In genomic region chr7:97027427-97028234, GRCh38 we compare ENCODE assay signal across 8 cellular contexts. TPM values are rescaled to one million over a fixed set of nuclear protein-coding genes. Genes with fewer than 3 reads are reported as not detected.
DNase-seq lines count a peak whose midpoint lies in the region; ATAC-seq, FAIRE-seq and TF ChIP-seq lines count a peak whose summit lies in the region.

No MANE protein-coding gene starts in this region.

- ATAC-seq in A549 (peak; percentile 81 to 91), HG02973 (IDR thresholded peaks at IDR 0.05; ENCODE audit: unreplicated experiment) (peak; percentile 86), HepG2 (peak; percentile 86)

- H3K79me2 ChIP-seq in HepG2 (ENCODE audit: insufficient read depth, low read length), result no peaks in the 10 kb centered on the region

- H3K36me3 ChIP-seq in colonic mucosa (no peaks in the 10 kb centered on the region), HepG2 (replicated peaks in 1 of 2; ENCODE audit: control insufficient read depth in 1 of 2, insufficient read depth in 2 of 2, low read length in 2 of 2) (no peaks in the 10 kb centered on the region)

- TF ChIP-seq EP300 in A549 (IDR thresholded peaks at IDR 0.05) (no peak), HepG2 (IDR thresholded peaks at IDR 0.05; ENCODE audit: low read depth in 2 of 2, low read length in 2 of 2) (no peak), HepG2 (CRISPR knock-in tag; IDR thresholded peaks at IDR 0.05; ENCODE audit: borderline replicate concordance) (no peak)

- peak overlapping the region; percentile 24; the same call in 1 of the 3 replicates for H3K4me3 ChIP-seq in A549
- H3K4me3 ChIP-seq in colonic mucosa, result no peak overlapping the region
- H3K4me3 ChIP-seq in HepG2 (replicated peaks in 1 of 3; ENCODE audit: insufficient read depth in 1 of 3, low read depth in 2 of 3, low read length in 3 of 3), result peak overlapping the region; percentile 53 to 77 (median 68)

- H2AFZ ChIP-seq in HepG2 (ENCODE audit: low read length), result peak overlapping the region; percentile 81

- in situ Hi-C loops in GM13977 (cut with MboI; ENCODE audit: low pct_unique_long_range_greater_than_20kb, low sequenced_read_pairs, unreplicated experiment) (loop anchor here (25.0 kb wide), 2 partner anchors 965 to 1115 kb away; no protein-coding TSS in a partner anchor), HepG2 (cut with HindIII; ENCODE audit: extremely low pct_ligation_motif_present, low pct_unique_long_range_greater_than_20kb) (loop anchor here (10.0 to 25.0 kb wide), 4 partner anchors 243 to 1115 kb away; no protein-coding TSS in a partner anchor)

- CTCF ChIA-PET in A549 (lab: Yijun Ruan, JAX), result interaction anchor here (0.5 to 3.9 kb wide), 60 partner anchors 8 to 1301 kb away, joined by 3 to 51 read pairs (median 4); partner anchors contain the start of gene DLX6
- CTCF ChIA-PET in HepG2 (lab: Yijun Ruan, JAX; ENCODE audit: low intra/inter-chr PET ratio, low total read pairs), result interaction anchor here (1.3 to 2.7 kb wide), 4 partner anchors 250 to 952 kb away, joined by 6 to 15 read pairs (median 10); no protein-coding TSS in a partner anchor

- H3K4me2 ChIP-seq in A549 (peak overlapping the region; percentile 74), HepG2 (ENCODE audit: low read depth, low read length) (peak overlapping the region; percentile 98)

- no peaks in the 10 kb centered on the region for H4K20me1 ChIP-seq in HepG2 (ENCODE audit: insufficient read depth, low read length)

- no TSS peak for BruUV-seq in HepG2 (replicated peaks; lab: Mats Ljungman, UMichigan)

- 14% methylated on average over 19 of the region's 23 CpGs for WGBS in A549 (ENCODE audit: missing lambda C conversion rate)
- 9% methylated on average over 20 of the region's 23 CpGs for WGBS in HepG2 (ENCODE audit: low lambda C conversion rate)

- FAIRE-seq in A549 (lab: Jason Lieb, UNC) (no peak), HepG2 (lab: Jason Lieb, UNC) (peak; percentile 92)

- H3K9ac ChIP-seq in colonic mucosa (ENCODE audit: low read depth in 2 of 2, low read length in 2 of 2), result no peak overlapping the region
- peak overlapping the region; percentile 35; the same call in 1 of the 2 replicates for H3K9ac ChIP-seq in HepG2 (ENCODE audit: insufficient read depth, low read depth, low read length)

- H3K9me3 ChIP-seq in A549 (no peaks in the 10 kb centered on the region), colonic mucosa (no peaks in the 10 kb centered on the region), HepG2 (ENCODE audit: low read length) (no peaks in the 10 kb centered on the region)

- TF ChIP-seq CTCF in A549 (IDR thresholded peaks at IDR 0.05) (peak; percentile 84), GM13977 (IDR thresholded peaks at IDR 0.05; ENCODE audit: extremely low read depth, insufficient read depth, missing control alignments) (peak; percentile 92), colonic mucosa (IDR thresholded peaks at IDR 0.05) (peak; percentile 71), HepG2 (CRISPR knock-in tag; IDR thresholded peaks at IDR 0.05) (peak; percentile 96)

- intact Hi-C loops in colonic mucosa (cut with DNase I), result loop anchor here (5.0 kb wide), 2 partner anchors 955 to 1110 kb away; no protein-coding TSS in a partner anchor
- intact Hi-C loops in HepG2 (cut with micrococcal nuclease; ENCODE audit: unreplicated experiment), result loop anchor here (1.0 to 10.0 kb wide), 6 partner anchors 249 to 1111 kb away; no protein-coding TSS in a partner anchor

- H3K27me3 ChIP-seq in colonic mucosa (peaks cover 44% of the 10 kb centered on the region), HepG2 (ENCODE audit: control insufficient read depth in 1 of 2, insufficient read depth in 2 of 2, low read length in 2 of 2) (peaks cover 0 to 42% of the 10 kb centered on the region in 2 experiments; a peak in 4 of 5 replicates)

- no peak overlapping the region for H3K27ac ChIP-seq in A549
- H3K27ac ChIP-seq in colonic mucosa, result no peak overlapping the region
- H3K27ac ChIP-seq in HepG2 (ENCODE audit: extremely low read length, insufficient read depth, low read length), result no peak overlapping the region

- POLR2A ChIA-PET in A549 (lab: Yijun Ruan, JAX), result interaction anchor here (1.3 kb wide), 1 partner anchor 952 kb away, joined by 5 read pairs; no protein-coding TSS in a partner anchor
- POLR2A ChIA-PET in HepG2 (lab: Yijun Ruan, JAX), result interaction anchor here (1.3 to 1.4 kb wide), 2 partner anchors 11 to 22 kb away, joined by 9 to 16 read pairs; partner anchors contain the start of gene DLX6

- DNase-seq in A549 (ENCODE audit: low read depth in 1 of 2, low spot score in 1 of 2) (peak; percentile 55 to 73), GM13977 (ENCODE audit: low spot score) (peak; percentile 83), NCI-H2171 (lab: John Stamatoyannopoulos, UW) (peak; percentile 63), colonic mucosa (peak; percentile 71), HepG2 (ENCODE audit: low spot score) (peak; percentile 70)
- peak; percentile 56 for DNase-seq in activated CD4-positive, CD25-positive, alpha-beta regulatory T cell treated with anti-CD3 and anti-CD28 coated beads, Interleukin-2, amount 50 U/mL, for 72 hours
- peak; percentile 73 for DNase-seq in stimulated activated CD4-positive, alpha-beta T cell treated with anti-CD3 and anti-CD28 coated beads, Interleukin-4, amount 100 ng/mL, for 24 hours

- TF ChIP-seq POLR2A in A549 (IDR thresholded peaks at IDR 0.05; ENCODE audit: low read length), result no peak
- no peak for TF ChIP-seq POLR2A in HepG2 (IDR thresholded peaks at IDR 0.05; ENCODE audit: insufficient read depth in 1 of 2, low read depth in 2 of 2, low read length in 2 of 2)

- peaks cover 5% of the 10 kb centered on the region; the same call in 1 of the 3 replicates for H3K4me1 ChIP-seq in A549
- no peaks in the 10 kb centered on the region for H3K4me1 ChIP-seq in colonic mucosa
- peaks cover 24% of the 10 kb centered on the region for H3K4me1 ChIP-seq in HepG2 (ENCODE audit: insufficient read depth, low read length)

- TF ChIP-seq RAD21 in A549 (conservative IDR thresholded peaks at IDR 0.05 in 1 of 2, IDR thresholded peaks at IDR 0.05 in 1 of 2), result peak; percentile 94 to 95
- TF ChIP-seq RAD21 in HepG2 (CRISPR knock-in tag; IDR thresholded peaks at IDR 0.05), result peak; percentile 93

RNA-seq across cellular contexts. Expression of gene DLX5, which starts 3.0 kb away (rescaled TPM):
- not detected in 2 replicates for polyA plus RNA-seq in A549 (2011; rRNA removed)
- polyA plus RNA-seq in A549 (2012; cell fraction: cytosol; rRNA removed), result not detected in 2 replicates
- not detected in 2 replicates for polyA plus RNA-seq in A549 (2012; cell fraction: nucleus; rRNA removed)
- not detected in 3 replicates for polyA plus RNA-seq in A549 (2017; fragmentation: RNase III; extraction: RNeasy Plus Mini Kit Qiagen cat#74134 plus additional on column Dnase treatment)
- not detected in 2 replicates for polyA minus RNA-seq in A549 (2011; rRNA and poly(A)+ RNA removed)
- total RNA-seq in colonic mucosa, result not detected
- total RNA-seq in HepG2 (2016; rRNA removed; fragmentation: Illumina TruSeq; extraction: Trizol), result not detected in 2 replicates
- total RNA-seq in HepG2 (2016; cell fraction: cytosol; rRNA removed; fragmentation: Illumina TruSeq; extraction: Trizol; ENCODE audit: low read depth), result not detected in 2 replicates
- not detected in 2 replicates for total RNA-seq in HepG2 (2016; cell fraction: insoluble cytoplasmic fraction; rRNA removed; fragmentation: Illumina TruSeq; extraction: Trizol)
- not detected in 2 replicates for total RNA-seq in HepG2 (2016; cell fraction: membrane; rRNA removed; fragmentation: Illumina TruSeq; extraction: Trizol)
- not detected in 2 replicates for total RNA-seq in HepG2 (2016; cell fraction: nucleus; rRNA removed; fragmentation: Illumina TruSeq; extraction: Trizol)
- not detected in 2 replicates for polyA plus RNA-seq in HepG2 (2011; rRNA removed)
- polyA plus RNA-seq in HepG2 (2011; cell fraction: cytosol; rRNA removed), result not detected in 2 replicates
- polyA plus RNA-seq in HepG2 (2011; cell fraction: nucleus; rRNA removed), result not detected in 2 replicates
- not detected in 2 replicates for polyA plus RNA-seq in HepG2 (2012)
- not detected in 2 replicates for polyA plus RNA-seq in HepG2 (2016; cell fraction: cytosol; fragmentation: Illumina TruSeq; extraction: Trizol; ENCODE audit: low read depth)
- not detected in 2 replicates for polyA plus RNA-seq in HepG2 (2016; cell fraction: insoluble cytoplasmic fraction; fragmentation: Illumina TruSeq; extraction: Trizol; ENCODE audit: low read depth)
- not detected in 2 replicates for polyA plus RNA-seq in HepG2 (2016; cell fraction: membrane; fragmentation: Illumina TruSeq; extraction: Trizol; ENCODE audit: low read depth)
- polyA plus RNA-seq in HepG2 (2016; cell fraction: nucleus; fragmentation: Illumina TruSeq; extraction: Trizol; ENCODE audit: insufficient read depth, low read depth), result not detected in 2 replicates
- polyA minus RNA-seq in HepG2 (2011; rRNA and poly(A)+ RNA removed; ENCODE audit: low replicate concordance), result not detected in 2 replicates
- not detected in 2 replicates for polyA minus RNA-seq in HepG2 (2011; cell fraction: cytosol; rRNA and poly(A)+ RNA removed)
- not detected in 2 replicates for polyA minus RNA-seq in HepG2 (2011; cell fraction: nucleus; rRNA and poly(A)+ RNA removed)

RNA-seq across cellular contexts. Expression of gene DLX6, which starts 22.3 kb away (rescaled TPM):
- polyA plus RNA-seq in A549 (2011; rRNA removed), result not detected in 2 replicates
- 0.08 and 0.09 TPM in 2 replicates for polyA plus RNA-seq in A549 (2012; cell fraction: cytosol; rRNA removed)
- not detected in 2 replicates for polyA plus RNA-seq in A549 (2012; cell fraction: nucleus; rRNA removed)
- polyA plus RNA-seq in A549 (2017; fragmentation: RNase III; extraction: RNeasy Plus Mini Kit Qiagen cat#74134 plus additional on column Dnase treatment), result not detected in 3 replicates
- not detected in 2 replicates for polyA minus RNA-seq in A549 (2011; rRNA and poly(A)+ RNA removed)
- total RNA-seq in colonic mucosa, result not detected
- 4.5 and 5.5 TPM in 2 replicates for total RNA-seq in HepG2 (2016; rRNA removed; fragmentation: Illumina TruSeq; extraction: Trizol)
- 3.3 and 4.7 TPM in 2 replicates for total RNA-seq in HepG2 (2016; cell fraction: cytosol; rRNA removed; fragmentation: Illumina TruSeq; extraction: Trizol; ENCODE audit: low read depth)
- 3.5 and 5.4 TPM in 2 replicates for total RNA-seq in HepG2 (2016; cell fraction: insoluble cytoplasmic fraction; rRNA removed; fragmentation: Illumina TruSeq; extraction: Trizol)
- 5.4 and 5.6 TPM in 2 replicates for total RNA-seq in HepG2 (2016; cell fraction: membrane; rRNA removed; fragmentation: Illumina TruSeq; extraction: Trizol)
- total RNA-seq in HepG2 (2016; cell fraction: nucleus; rRNA removed; fragmentation: Illumina TruSeq; extraction: Trizol), result 6.2 and 7.9 TPM in 2 replicates
- 2.4 and 3.5 TPM in 2 replicates for polyA plus RNA-seq in HepG2 (2011; rRNA removed)
- 2.6 and 2.9 TPM in 2 replicates for polyA plus RNA-seq in HepG2 (2011; cell fraction: cytosol; rRNA removed)
- polyA plus RNA-seq in HepG2 (2011; cell fraction: nucleus; rRNA removed), result 5.8 and 7.3 TPM in 2 replicates
- polyA plus RNA-seq in HepG2 (2012), result 4.5 and 5.0 TPM in 2 replicates
- polyA plus RNA-seq in HepG2 (2016; cell fraction: cytosol; fragmentation: Illumina TruSeq; extraction: Trizol; ENCODE audit: low read depth), result 1.5 and 1.8 TPM in 2 replicates
- polyA plus RNA-seq in HepG2 (2016; cell fraction: insoluble cytoplasmic fraction; fragmentation: Illumina TruSeq; extraction: Trizol; ENCODE audit: low read depth), result 6.9 and 8.6 TPM in 2 replicates
- 3.4 and 4.2 TPM in 2 replicates for polyA plus RNA-seq in HepG2 (2016; cell fraction: membrane; fragmentation: Illumina TruSeq; extraction: Trizol; ENCODE audit: low read depth)
- polyA plus RNA-seq in HepG2 (2016; cell fraction: nucleus; fragmentation: Illumina TruSeq; extraction: Trizol; ENCODE audit: insufficient read depth, low read depth), result 13.3 and 14.1 TPM in 2 replicates
- 3.2 TPM in 1 of 2 replicates, not detected in the other for polyA minus RNA-seq in HepG2 (2011; rRNA and poly(A)+ RNA removed; ENCODE audit: low replicate concordance)
- 2.5 and 2.8 TPM in 2 replicates for polyA minus RNA-seq in HepG2 (2011; cell fraction: cytosol; rRNA and poly(A)+ RNA removed)
- polyA minus RNA-seq in HepG2 (2011; cell fraction: nucleus; rRNA and poly(A)+ RNA removed), result 7.8 and 15.5 TPM in 2 replicates

Comparison
In these comparisons a context has a peak if more than half of its experiments do, and no peak if none do; other contexts are left out.
1. Of the 38 proteins assayed by ChIP-seq in both HepG2 and A549: peak only in HepG2: HMGXB4; only in A549: none; in both: CEBPB, CTCF, RAD21 and SMC3; in neither: 32; mixed calls (peak in some experiments, not most) for 1.